9 cellular contexts compared by ENCODE assay signal in genomic region chr16:48612621-48613020, GRCh38. TPM values are rescaled to one million over a fixed set of nuclear protein-coding genes. Genes with fewer than 3 reads are reported as not detected.
A peak's percentile ranks its signal among the peaks of the same experiment; 100 is the strongest.
DNase-seq lines count a peak whose midpoint lies in the region; ATAC-seq and FAIRE-seq lines count a peak whose summit lies in the region.
"Had no signal": no experiment of that assay in that cellular context is flagged by ENCODE, and none has a peak within 500 bp of the region (broad histone marks: within the 10 kb centered on the region; RNA-seq: fewer than 3 reads in every experiment).

No MANE protein-coding gene starts in this region.

- H3K4me3 ChIP-seq in iPS-20b (ENCODE audit: low read length), result peak overlapping the region; percentile 20; the same call in 1 of the 2 replicates
- H3K4me3 ChIP-seq: tibial artery had no signal

- peaks cover 47% of the 10 kb centered on the region for H3K4me1 Mint-ChIP-seq in activated naive CD4-positive, alpha-beta T cell treated with anti-CD3 and anti-CD28 coated beads for 36 hours (ENCODE audit: low read depth)
- H3K4me1 Mint-ChIP-seq in T-helper 17 cell, result peaks cover 45% of the 10 kb centered on the region

- no peaks in the 10 kb centered on the region for H3K36me3 ChIP-seq in iPS-20b (ENCODE audit: insufficient read depth, low read depth, low read length)
- H3K36me3 ChIP-seq: tibial artery had no signal

- no peaks in the 10 kb centered on the region for H3K27me3 Mint-ChIP-seq in activated naive CD4-positive, alpha-beta T cell treated with anti-CD3 and anti-CD28 coated beads for 36 hours (ENCODE audit: low read depth)
- no peaks in the 10 kb centered on the region for H3K27me3 Mint-ChIP-seq in T-helper 17 cell

- ATAC-seq in T-helper 17 cell, result no peak

- H3K9ac ChIP-seq in iPS-20b (ENCODE audit: low read depth, low read length), result peak overlapping the region; percentile 59; the same call in 1 of the 2 replicates

- no peak for DNase-seq in activated naive CD4-positive, alpha-beta T cell treated with anti-CD3 and anti-CD28 coated beads for 36 hours
- no peak for DNase-seq in activated naive CD4-positive, alpha-beta T cell (lab: John Stamatoyannopoulos, UW)
- DNase-seq in T-helper 17 cell (no peak), substantia nigra (lab: John Stamatoyannopoulos, UW) (no peak), anterior cingulate cortex (lab: John Stamatoyannopoulos, UW) (no peak), kidney tubule cell (ENCODE audit: low spot score) (no peak), RCC 7860 (ENCODE audit: low spot score) (no peak)
- DNase-seq: tibial artery had no signal

- H3K27me3 ChIP-seq in iPS-20b (ENCODE audit: insufficient read depth, low read length), result no peaks in the 10 kb centered on the region
- H3K27me3 ChIP-seq: tibial artery had no signal

- peaks cover 23% of the 10 kb centered on the region for H3K4me1 ChIP-seq in iPS-20b (ENCODE audit: insufficient read depth, low read length)

- peak overlapping the region; percentile 47 for H3K4me3 Mint-ChIP-seq in activated naive CD4-positive, alpha-beta T cell treated with anti-CD3 and anti-CD28 coated beads for 36 hours
- H3K4me3 Mint-ChIP-seq in T-helper 17 cell, result peak overlapping the region; percentile 82

- no peaks in the 10 kb centered on the region for H3K9me3 ChIP-seq in T-helper 17 cell (ENCODE audit: control insufficient read depth, low read length, poor library complexity, severe bottlenecking)
- no peaks in the 10 kb centered on the region for H3K9me3 ChIP-seq in iPS-20b (ENCODE audit: insufficient read depth, low read depth, low read length)
- H3K9me3 ChIP-seq: tibial artery had no signal

- peak overlapping the region; percentile 97 for H3K27ac Mint-ChIP-seq in activated naive CD4-positive, alpha-beta T cell treated with anti-CD3 and anti-CD28 coated beads for 36 hours
- H3K27ac Mint-ChIP-seq in T-helper 17 cell, result peak overlapping the region; percentile 91

- FAIRE-seq in RCC 7860 (lab: Jason Lieb, UNC), result no peak

- H3K9me3 Mint-ChIP-seq in activated naive CD4-positive, alpha-beta T cell treated with anti-CD3 and anti-CD28 coated beads for 36 hours, result no peaks in the 10 kb centered on the region

- H3K36me3 Mint-ChIP-seq in activated naive CD4-positive, alpha-beta T cell treated with anti-CD3 and anti-CD28 coated beads for 36 hours (ENCODE audit: low read depth), result peaks cover 8% of the 10 kb centered on the region
- no peaks in the 10 kb centered on the region for H3K36me3 Mint-ChIP-seq in T-helper 17 cell (ENCODE audit: low read depth)

- CTCF ChIA-PET in activated naive CD4-positive, alpha-beta T cell treated with anti-CD3 and anti-CD28 coated beads for 36 hours (lab: Charles Lee), result interaction anchor here (1.2 to 3.9 kb wide), 5 partner anchors 9 to 380 kb away, joined by 3 to 48 read pairs (median 6); no protein-coding TSS in a partner anchor

- intact Hi-C loops in activated naive CD4-positive, alpha-beta T cell treated with anti-CD3 and anti-CD28 coated beads for 36 hours (cut with micrococcal nuclease), result loop anchor here (5.0 to 10.0 kb wide), 2 partner anchors 1412 to 1540 kb away; partner anchors contain the start of genes CNEP1R1 and TENT4B

- H3K27ac ChIP-seq in iPS-20b (ENCODE audit: low read length) (peak overlapping the region; percentile 12), substantia nigra (ENCODE audit: low read depth, low read length, poor library complexity, severe bottlenecking) (peak overlapping the region; percentile 23)
- H3K27ac ChIP-seq: tibial artery had no signal

RNA-seq across cellular contexts. Expression of gene N4BP1, which starts 2.6 kb away (rescaled TPM):
- total RNA-seq in activated naive CD4-positive, alpha-beta T cell treated with anti-CD3 and anti-CD28 coated beads for 36 hours, result 10 to 100 TPM; 25.1 to 27.2 TPM
- 100 to 1,000 TPM in 1 of 2 donors, 10 to 100 TPM in 1; 76.1 to 108 TPM for total RNA-seq in T-helper 17 cell
